ENCODE assay signal across 25 cellular contexts in genomic region chr1:61386323-61386722, GRCh38.
"Had no signal": no experiment of that assay in that cellular context is flagged by ENCODE, and none has a peak within 500 bp of the region (broad histone marks: within the 10 kb centered on the region; RNA-seq: fewer than 3 reads in every experiment).

No MANE protein-coding gene starts in this region.

- FAIRE-seq: colon, kidney, urothelium cell line had no signal

- H3K9me3 ChIP-seq: gastrocnemius medialis, ovary had no signal

- H3K4me2 ChIP-seq: hepatocyte, smooth muscle cell had no signal

- H3K4me3 Mint-ChIP-seq: natural killer cell had no signal

- ATAC-seq: gastrocnemius medialis, left lung, lower lobe of right lung, natural killer cell, psoas muscle had no signal

- H3K4me3 ChIP-seq: dorsolateral prefrontal cortex, gastrocnemius medialis, heart left ventricle, hepatocyte, left lung, lower lobe of right lung, ovary, psoas muscle, smooth muscle cell, stomach, tibial nerve, upper lobe of left lung had no signal

- H2AFZ ChIP-seq: hepatocyte had no signal

- H3K36me3 ChIP-seq: ovary had no signal

- H3K36me3 Mint-ChIP-seq: natural killer cell had no signal

- H3K79me2 ChIP-seq: hepatocyte had no signal

- H3K4me1 ChIP-seq: left lung, lower lobe of right lung, upper lobe of left lung had no signal

- H3K27ac Mint-ChIP-seq: natural killer cell had no signal

- H3K27ac ChIP-seq: hepatocyte, left lung, lower lobe of right lung, psoas muscle, stomach, tibial nerve, upper lobe of left lung had no signal

- DNase-seq: dorsolateral prefrontal cortex; effector CD4-positive, alpha-beta T cell; foreskin fibroblast; gastrocnemius medialis; heart left ventricle; kidney; left lung; lower lobe of right lung; natural killer cell; occipital lobe; ovary; posterior cingulate gyrus; psoas muscle; stimulated activated CD4-positive, alpha-beta T cell treated with anti-CD3 and anti-CD28 coated beads, Interleukin-12 subunit alpha, Interleukin-12 subunit beta, amount 100 ng/mL, for 4 hours; stimulated activated CD4-positive, alpha-beta T cell treated with anti-CD3 and anti-CD28 coated beads, Interleukin-1b, Interleukin-23, amount 100 ng/mL, for 48 hours; stimulated activated CD4-positive, alpha-beta T cell treated with anti-CD3 and anti-CD28 coated beads, Interleukin-4, amount 100 ng/mL, for 1 hour; stimulated activated CD8-positive, alpha-beta memory T cell treated with anti-CD3 and anti-CD28 coated beads, Interleukin-4, amount 100 ng/mL, for 48 hours; stimulated activated naive CD4-positive, alpha-beta T cell treated with Interleukin-2 at 50 U/mL for 16 hours; stomach; upper lobe of left lung had no signal

- H3K27me3 ChIP-seq: dorsolateral prefrontal cortex, gastrocnemius medialis, heart left ventricle, hepatocyte, left lung, ovary, stomach, tibial nerve, upper lobe of left lung had no signal

- H3K9me3 Mint-ChIP-seq: natural killer cell had no signal
